Comparison of ENCODE assay signal across 8 cellular contexts in the genomic region with DNA sequence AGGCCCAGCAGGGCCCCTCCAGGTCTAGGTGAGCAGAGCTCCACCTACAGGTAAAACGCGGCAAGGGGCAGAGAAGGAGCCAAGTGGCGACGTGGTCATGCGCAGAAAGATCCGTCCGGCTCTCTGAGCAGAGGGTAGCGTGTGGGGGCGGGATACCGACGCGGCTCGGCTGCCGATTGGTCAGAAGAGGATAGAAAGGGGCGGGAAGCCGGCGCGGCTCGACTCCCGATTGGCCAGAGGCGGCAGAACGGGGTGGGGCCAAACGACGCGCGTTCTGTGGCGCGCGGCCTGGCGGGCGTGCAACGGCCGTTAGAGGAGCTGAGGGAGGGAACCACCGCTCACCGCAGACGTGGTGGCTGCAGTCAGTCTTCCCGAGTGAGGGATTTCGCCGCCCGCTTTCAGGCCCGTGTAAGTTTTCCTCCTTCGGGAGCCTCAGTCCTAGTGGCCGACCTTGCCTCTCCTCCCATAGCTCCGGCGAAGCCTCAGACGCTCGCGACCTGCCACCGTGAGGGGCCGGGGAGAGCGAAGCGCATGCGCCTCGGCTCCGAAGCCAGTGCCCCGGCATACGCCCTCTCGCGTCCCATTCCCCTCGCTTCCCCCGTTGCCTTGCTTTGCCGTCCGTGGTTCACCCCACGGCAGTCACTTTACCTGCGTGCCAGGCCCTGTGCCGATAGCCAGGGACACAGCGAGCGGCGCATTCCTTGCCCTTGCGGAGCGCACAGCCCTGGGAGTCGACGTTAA. TPM values are rescaled to one million over a fixed set of nuclear protein-coding genes. Genes with fewer than 3 reads are reported as not detected.
DNase-seq lines count a peak whose midpoint lies in the region; ATAC-seq and TF ChIP-seq lines count a peak whose summit lies in the region.

Gene CEP85 (plus strand): TSS at position 298 of the 741 bp plus-strand sequence. CDS start 5,584 bp downstream, outside the sequence.

- BruUV-seq in PC-3 (replicated peaks; lab: Mats Ljungman, UMichigan): TSS peak; percentile 59

- peaks cover 49% of the 10 kb centered on the region for H3K79me2 ChIP-seq in PC-3 (ENCODE audit: low read length)

- H3K9ac ChIP-seq in PC-3 (ENCODE audit: low read length): peak within 1 kb of the TSS; percentile 87

- H3K9me3 ChIP-seq in PC-3 (ENCODE audit: low read length) (no peaks in the 10 kb centered on the region), mononuclear cell (ENCODE audit: low read depth, low read length) (no peaks in the 10 kb centered on the region)

- H3K4me2 ChIP-seq in PC-3 (ENCODE audit: low read length): peak within 1 kb of the TSS; percentile 83

- H3K36me3 ChIP-seq in PC-3 (ENCODE audit: low read depth, low read length): no peaks in the 10 kb centered on the region

- no peaks in the 10 kb centered on the region for H3K9me2 ChIP-seq in PC-3 (replicated peaks; ENCODE audit: low read length)

- CTCF ChIA-PET in PC-3 (lab: Charles Lee): interaction anchor here (0.5 to 1.9 kb wide), 18 partner anchors 16 to 345 kb away, joined by 3 to 24 read pairs (median 4); partner anchors contain the start of genes CATSPER4, CNKSR1, DHDDS and SH3BGRL3

- no peaks in the 10 kb centered on the region; the same call in 1 of the 2 replicates for H4K20me1 ChIP-seq in PC-3 (ENCODE audit: low read length)

- intact Hi-C loops in PC-3 (cut with micrococcal nuclease): loop anchor here (1.0 to 5.0 kb wide), 4 partner anchors 41 to 123 kb away; partner anchors contain the start of genes C1orf232, PDIK1L and ZNF593

- peaks cover 25% of the 10 kb centered on the region for H3K4me1 ChIP-seq in PC-3 (ENCODE audit: insufficient read depth, low read length)
- H3K4me1 ChIP-seq in mononuclear cell (ENCODE audit: insufficient read depth, low read length): peaks cover 28% of the 10 kb centered on the region

- TF ChIP-seq CTCF in PC-3 (conservative IDR thresholded peaks at IDR 0.05; ENCODE audit: low read depth, low read length) (peak; percentile 85), epithelial cell of esophagus (IDR thresholded peaks at IDR 0.05; ENCODE audit: insufficient read depth, low read depth, low read length, missing control alignments) (peak; percentile 91)

- DNase-seq in DMS53 (lab: John Stamatoyannopoulos, UW) (peak; percentile 99), PC-3 (peak; percentile 99), activated T-cell treated with anti-CD3 and anti-CD28 coated beads for 48 hours (ENCODE audit: low read depth) (peak; percentile 98), epithelial cell of esophagus (ENCODE audit: low read depth) (peak; percentile 99)
- peak; percentile 97 for DNase-seq in Jurkat, Clone E6-1 (ENCODE audit: low read depth, low spot score)
- DNase-seq in stimulated activated CD8-positive, alpha-beta memory T cell treated with anti-CD3 and anti-CD28 coated beads, Interleukin-4, amount 100 ng/mL, for 1 hour (ENCODE audit: low read depth in 2 of 2, low spot score in 1 of 2): peak; percentile 94 to 98

- POLR2A ChIA-PET in PC-3 (lab: Charles Lee; ENCODE audit: unreplicated experiment): interaction anchor here (0.6 kb wide), 2 partner anchors 48 to 77 kb away, joined by 3 to 4 read pairs; no protein-coding TSS in a partner anchor

- peak within 1 kb of the TSS; percentile 48 for H3K27ac ChIP-seq in PC-3 (ENCODE audit: low read length)

- H2AFZ ChIP-seq in PC-3 (ENCODE audit: low read length): peak within 1 kb of the TSS; percentile 84

- ATAC-seq in GM21619 (IDR thresholded peaks at IDR 0.05; ENCODE audit: unreplicated experiment) (peak; percentile 86), PC-3 (peak; percentile 93)

- no peaks in the 10 kb centered on the region for H3F3A ChIP-seq in PC-3 (ENCODE audit: low read length, unreplicated experiment)

- H3K4me3 ChIP-seq in Jurkat, Clone E6-1 (ENCODE audit: low read length): peak within 1 kb of the TSS; percentile 99
- peak within 1 kb of the TSS; percentile 96 for H3K4me3 ChIP-seq in PC-3 (ENCODE audit: low read length)
- H3K4me3 ChIP-seq in epithelial cell of esophagus (ENCODE audit: low read length): peak within 1 kb of the TSS; percentile 93
- H3K4me3 ChIP-seq in mononuclear cell (ENCODE audit: low read length): peak within 1 kb of the TSS; percentile 82

- H3K27me3 ChIP-seq in PC-3 (ENCODE audit: low read length): no peaks in the 10 kb centered on the region
- no peaks in the 10 kb centered on the region for H3K27me3 ChIP-seq in mononuclear cell (ENCODE audit: insufficient read depth, low read length)

RNA-seq across cellular contexts. Expression of gene CEP85, which starts in this region (rescaled TPM):
- 70.5 TPM for polyA plus RNA-seq in Jurkat, Clone E6-1 (2012; ENCODE audit: insufficient read depth, insufficient read length)
- total RNA-seq in PC-3 (2014; rRNA removed) (30.6 and 30.8 TPM in 2 replicates), mononuclear cell (12.9 TPM)

Comparison
In these comparisons a context has a peak if more than half of its experiments do, and no peak if none do; other contexts are left out.
1. Peak in every context shown above with its lines: DNase-seq, ATAC-seq, H3K4me3 ChIP-seq and H3K27ac ChIP-seq.